ENCODE assay signal across 26 cellular contexts in genomic region chr1:80076469-80076868, GRCh38.
"Had no signal": no experiment of that assay in that cellular context is flagged by ENCODE, and none has a peak within 500 bp of the region (broad histone marks: within the 10 kb centered on the region; RNA-seq: fewer than 3 reads in every experiment).

No MANE protein-coding gene starts in this region.

- H3K36me3 ChIP-seq: neural progenitor cell, ovary, prostate gland, right lobe of liver, sigmoid colon, stomach, thoracic aorta, thyroid gland, tibial nerve, upper lobe of left lung, vagina had no signal

- FAIRE-seq: urothelium cell line had no signal

- H3K4me1 ChIP-seq: neural progenitor cell, prostate gland, right lobe of liver, sigmoid colon, stomach, thyroid gland, tibial nerve, upper lobe of left lung, vagina had no signal

- H3K27ac ChIP-seq: neural progenitor cell, ovary, prostate gland, right lobe of liver, sigmoid colon, stomach, thoracic aorta, thyroid gland, tibial nerve, upper lobe of left lung, vagina had no signal

- H3K4me2 ChIP-seq: neural progenitor cell had no signal

- H3K4me3 ChIP-seq: neural progenitor cell, ovary, prostate gland, right lobe of liver, sigmoid colon, stomach, thoracic aorta, thyroid gland, tibial nerve, upper lobe of left lung, vagina had no signal

- H3K9ac ChIP-seq: neural progenitor cell had no signal

- ATAC-seq: naive thymus-derived CD8-positive, alpha-beta T cell; natural killer cell treated with Interleukin-12 subunit alpha and Interleukin-12 subunit beta and Interleukin-15 and Interleukin-18, amount 100 ng/mL, for 72 hours; right cardiac atrium; right lobe of liver; stimulated activated effector memory CD8-positive, alpha-beta T cell treated with anti-CD3 and anti-CD28 coated beads, Interleukin-12 subunit alpha, Interleukin-12 subunit beta, amount 100 ng/mL, for 72 hours; stimulated activated naive B cell treated with anti-CD40 and anti-IgM and Interleukin-4, amounts not matched to agents 10 μg/mL and 1 μg/mL and 100 μg/mL, for 72 hours had no signal

- H3K9me3 ChIP-seq: ovary, prostate gland, right lobe of liver, sigmoid colon, stomach, thoracic aorta, thyroid gland, tibial nerve, upper lobe of left lung, vagina had no signal

- H3K27me3 ChIP-seq: neural progenitor cell, ovary, right lobe of liver, sigmoid colon, stomach, thyroid gland, tibial nerve, upper lobe of left lung, vagina had no signal

- H2AFZ ChIP-seq: neural progenitor cell had no signal

- DNase-seq: naive thymus-derived CD8-positive, alpha-beta T cell; nephron progenitor cell; occipital lobe; ovary; right cardiac atrium; right lobe of liver; sigmoid colon; small intestine; stimulated activated CD4-positive, alpha-beta T cell treated with anti-CD3 and anti-CD28 coated beads, Interleukin-15, amount 100 ng/mL, for 24 hours; stimulated activated CD4-positive, alpha-beta T cell treated with anti-CD3 and anti-CD28 coated beads, Interleukin-2, amount 100 ng/mL, for 24 hours; stimulated activated CD4-positive, alpha-beta T cell treated with anti-CD3 and anti-CD28 coated beads, Interleukin-2, amount 100 ng/mL, for 48 hours; stimulated activated CD4-positive, alpha-beta T cell treated with anti-CD3 and anti-CD28 coated beads, Interleukin-4, amount 100 ng/mL, for 24 hours; stimulated activated naive B cell treated with anti-CD40 and anti-IgM and Interleukin-4, amounts not matched to agents 10 μg/mL and 1 μg/mL and 100 μg/mL, for 72 hours; stimulated activated naive CD4-positive, alpha-beta T cell treated with Interleukin-2 at 50 U/mL for 16 hours; stomach; thyroid gland; trophoblast cell; upper lobe of left lung had no signal
